9 cellular contexts compared by ENCODE assay signal in genomic region chr20:1013566-1014340, GRCh38. TPM values are rescaled to one million over a fixed set of nuclear protein-coding genes. Genes with fewer than 3 reads are reported as not detected.
"Had no signal": no experiment of that assay in that cellular context is flagged by ENCODE, and none has a peak within 500 bp of the region (broad histone marks: within the 10 kb centered on the region; RNA-seq: fewer than 3 reads in every experiment).

No MANE protein-coding gene starts in this region.

- H2AFZ ChIP-seq: GM23248 had no signal

- H3K9me3 Mint-ChIP-seq: H9, HFFc6 had no signal

- H3K27ac ChIP-seq: GM23248 had no signal

- H3K4me3 Mint-ChIP-seq: H9, HFFc6 had no signal

- H3K27ac Mint-ChIP-seq: HFFc6 had no signal

- ATAC-seq: K562 had no signal

- DNase-seq: GM23248, GOT3, H9, HCEC 1CT, HFFc6, IMR-90, KG1 had no signal

- H3K4me3 ChIP-seq: GM23248, K562 had no signal

- H3K9ac ChIP-seq: GM23248 had no signal

RNA-seq across cellular contexts. Expression of gene RSPO4, which starts 11.6 kb away (rescaled TPM):
- total RNA-seq: GM23248, HFFc6, HT-29, IMR-90, K562 had no signal
- polyA plus RNA-seq: IMR-90 had no signal
